10 cellular contexts compared by ENCODE assay signal in the genomic region with DNA sequence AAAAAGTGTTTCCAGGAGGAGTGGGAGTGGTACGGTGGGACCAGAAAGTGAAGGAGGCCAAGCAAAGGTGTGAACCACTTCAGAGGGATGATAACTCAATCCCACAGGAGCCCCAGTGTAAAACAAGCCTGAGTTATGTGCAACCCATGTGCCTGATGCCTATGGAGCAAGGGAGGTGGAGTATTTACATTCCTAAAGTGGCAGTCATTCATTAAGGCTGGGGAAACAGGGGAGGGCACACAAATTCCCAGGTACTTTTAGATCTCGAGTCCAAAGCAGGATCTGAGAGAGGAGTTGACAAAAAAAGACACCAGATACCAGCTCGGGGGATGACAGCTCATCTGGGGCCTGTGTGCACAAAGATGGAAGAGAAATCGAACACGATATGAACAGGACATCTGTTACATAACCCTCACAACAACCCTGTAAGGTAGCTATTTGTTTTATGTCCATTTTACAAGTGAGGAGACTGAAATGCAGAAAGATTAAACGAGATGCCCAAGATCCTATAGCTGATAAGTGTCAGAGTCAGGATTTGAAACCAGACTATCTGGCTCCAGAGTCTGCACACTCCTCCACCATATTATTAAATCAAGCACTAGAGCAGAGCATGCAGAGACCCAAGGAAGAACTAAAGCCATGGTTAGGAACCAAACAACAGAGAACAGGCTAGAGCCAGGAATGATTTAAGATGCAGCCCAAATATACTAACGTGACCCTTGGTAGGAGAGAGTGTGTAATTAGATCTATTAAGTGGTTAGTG.
DNase-seq lines count a peak whose midpoint lies in the region; ATAC-seq and TF ChIP-seq lines count a peak whose summit lies in the region.
"Had no signal": no experiment of that assay in that cellular context is flagged by ENCODE, and none has a peak within 500 bp of the region (broad histone marks: within the 10 kb centered on the region; RNA-seq: fewer than 3 reads in every experiment).

No MANE protein-coding gene starts in this region.

- WGBS in esophagus squamous epithelium, 2 donors: 57% methylated on average over 7 of the region's 7 CpGs

- H3K36me3 ChIP-seq in esophagus squamous epithelium (no peaks in the 10 kb centered on the region), MG63 (no peaks in the 10 kb centered on the region), BE2C (no peaks in the 10 kb centered on the region)
- H3K36me3 ChIP-seq: pancreas had no signal

- H3K4me3 ChIP-seq in esophagus squamous epithelium (peak overlapping the region in 3 of 4 donors; percentile 42 to 62 (median 48)), MG63 (no peak overlapping the region), BE2C (ENCODE audit: low read depth, low read length) (no peak overlapping the region)

- ATAC-seq in omental fat pad (ENCODE audit: low FRiP score): peak; percentile 51

- no peak for TF ChIP-seq POLR2A in esophagus squamous epithelium (IDR thresholded peaks at IDR 0.05)

- no peaks in the 10 kb centered on the region for H3K9me3 ChIP-seq in esophagus squamous epithelium
- H3K9me3 ChIP-seq in MG63: no peaks in the 10 kb centered on the region
- H3K9me3 ChIP-seq in BE2C: no peaks in the 10 kb centered on the region
- H3K9me3 ChIP-seq: pancreas had no signal

- no peak for TF ChIP-seq CTCF in esophagus squamous epithelium (IDR thresholded peaks at IDR 0.05)
- no peak for TF ChIP-seq CTCF in omental fat pad (IDR thresholded peaks at IDR 0.05)
- TF ChIP-seq CTCF in GM20000 (IDR thresholded peaks at IDR 0.05; ENCODE audit: extremely low read depth, missing control alignments): no peak
- no peak for TF ChIP-seq CTCF in BE2C (IDR thresholded peaks at IDR 0.05; ENCODE audit: low read depth, low read length)

- H3K27me3 ChIP-seq in esophagus squamous epithelium (no peaks in the 10 kb centered on the region), MG63 (no peaks in the 10 kb centered on the region), BE2C (no peaks in the 10 kb centered on the region)
- H3K27me3 ChIP-seq: pancreas had no signal

- H3K4me1 ChIP-seq in esophagus squamous epithelium (peaks cover 0 to 29% (median 18%) of the 10 kb centered on the region in 3 donors), BE2C (peaks cover 18% of the 10 kb centered on the region)
- H3K4me1 ChIP-seq: pancreas had no signal

- intact Hi-C loops in esophagus squamous epithelium (cut with DNase I): no loop called here

- DNase-seq in EH (ENCODE audit: low read depth): peak; percentile 37
- DNase-seq in NCI-H69 (lab: John Stamatoyannopoulos, UW): peak; percentile 64
- DNase-seq in esophagus squamous epithelium (lab: John Stamatoyannopoulos, UW): no peak
- no peak for DNase-seq in omental fat pad (ENCODE audit: low spot score)
- DNase-seq in GM20000 (ENCODE audit: low spot score): no peak
- DNase-seq in MG63: no peak
- no peak for DNase-seq in activated T-cell treated with anti-CD3 and anti-CD28 coated beads for 4 hours
- DNase-seq in BE2C: no peak
- DNase-seq: COR-L47, pancreas had no signal

- peak overlapping the region in 3 of 4 donors; percentile 78 to 82 (median 79) for H3K27ac ChIP-seq in esophagus squamous epithelium

Comparison
In these comparisons a context has a peak if more than half of its experiments do, and no peak if none do; other contexts are left out.
1. DNase-seq: peak in EH (single experiment) and NCI-H69 (single experiment); none in esophagus squamous epithelium (single experiment), omental fat pad (single experiment), GM20000 (single experiment), MG63 (single experiment), activated T-cell treated with anti-CD3 and anti-CD28 coated beads for 4 hours (single experiment) and BE2C (single experiment).
2. H3K4me3 ChIP-seq: peak in esophagus squamous epithelium (3 of 4); none in MG63 (single experiment) and BE2C (single experiment).